1 cellular context compared by ENCODE assay signal in genomic region chr21:29002442-29003144, GRCh38.
TF ChIP-seq lines count a peak whose summit lies in the region.

No MANE protein-coding gene starts in this region.

TF ChIP-seq in HepG2, 621 proteins besides CTCF, POLR2A, EP300 and RAD21 (continued from another document and continues in another):
- TF ChIP-seq ZNF784 (CRISPR knock-in tag; IDR thresholded peaks at IDR 0.05; ENCODE audit: borderline replicate concordance) (peak; percentile 86; the same call in 1 of the 2 replicates), TOE1 (CRISPR knock-in tag; IDR thresholded peaks at IDR 0.05) (no peak), PAXIP1 (CRISPR knock-in tag; conservative IDR thresholded peaks at IDR 0.05) (no peak; the same call in 1 of the 2 replicates), ZBTB10 (CRISPR knock-in tag; IDR thresholded peaks at IDR 0.05; ENCODE audit: borderline replicate concordance) (no peak), ZBTB14 (CRISPR knock-in tag; IDR thresholded peaks at IDR 0.05) (no peak), NFIB (CRISPR knock-in tag; IDR thresholded peaks at IDR 0.05; ENCODE audit: borderline replicate concordance) (no peak), IRF9 (CRISPR knock-in tag; IDR thresholded peaks at IDR 0.05; ENCODE audit: borderline replicate concordance) (peak; percentile 69; the same call in 1 of the 2 replicates), HNRNPL (IDR thresholded peaks at IDR 0.05; ENCODE audit: low read depth, low read length) (no peak), XBP1 (CRISPR knock-in tag; IDR thresholded peaks at IDR 0.05) (no peak), RBM39 (IDR thresholded peaks at IDR 0.05; ENCODE audit: low read depth, low read length, poor library complexity, severe bottlenecking) (no peak), ZNF251 (CRISPR knock-in tag; IDR thresholded peaks at IDR 0.05) (no peak), CBX2 (IDR thresholded peaks at IDR 0.05; ENCODE audit: low read depth, low read length) (no peak), CBX2 (CRISPR knock-in tag; IDR thresholded peaks at IDR 0.05; ENCODE audit: low read depth) (no peak), JARID2 (CRISPR knock-in tag; IDR thresholded peaks at IDR 0.05; ENCODE audit: insufficient replicate concordance) (peak; percentile 62), DZIP1 (CRISPR knock-in tag; IDR thresholded peaks at IDR 0.05) (peak; percentile 41; the same call in 1 of the 2 replicates), NFKB2 (CRISPR knock-in tag; IDR thresholded peaks at IDR 0.05; ENCODE audit: borderline replicate concordance) (peak; percentile 87; the same call in 1 of the 2 replicates), MLLT10 (CRISPR knock-in tag; IDR thresholded peaks at IDR 0.05) (no peak), CREB1 (IDR thresholded peaks at IDR 0.05) (peak; percentile 81), CREB1 (CRISPR knock-in tag; IDR thresholded peaks at IDR 0.05) (peak; percentile 74), ZBTB25 (CRISPR knock-in tag; IDR thresholded peaks at IDR 0.05) (no peak), ZNF224 (CRISPR knock-in tag; IDR thresholded peaks at IDR 0.05) (no peak), HHEX (CRISPR knock-in tag; IDR thresholded peaks at IDR 0.05) (no peak), ZNF766 (CRISPR knock-in tag; IDR thresholded peaks at IDR 0.05; ENCODE audit: borderline replicate concordance) (peak; percentile 83; the same call in 1 of the 2 replicates), USF2 (IDR thresholded peaks at IDR 0.05; ENCODE audit: low read depth, low read length) (no peak), USF2 (CRISPR knock-in tag; IDR thresholded peaks at IDR 0.05; ENCODE audit: borderline replicate concordance) (no peak; the same call in 1 of the 2 replicates), ZNF331 (CRISPR knock-in tag; IDR thresholded peaks at IDR 0.05) (peak; percentile 59), ZBTB21 (CRISPR knock-in tag; IDR thresholded peaks at IDR 0.05) (peak; percentile 71), ZNF652 (CRISPR knock-in tag; IDR thresholded peaks at IDR 0.05; ENCODE audit: borderline replicate concordance, low read depth) (peak; percentile 22; the same call in 1 of the 2 replicates), HMGXB4 (CRISPR knock-in tag; IDR thresholded peaks at IDR 0.05; ENCODE audit: borderline replicate concordance in 1 of 2, low read depth in 1 of 2) (peak; percentile 67 to 79; a peak in 3 of 4 replicates), NCOR1 (IDR thresholded peaks at IDR 0.05; ENCODE audit: borderline replicate concordance, low read length) (no peak), ZBTB7B (CRISPR knock-in tag; IDR thresholded peaks at IDR 0.05) (peak; percentile 65; the same call in 1 of the 2 replicates), ONECUT2 (CRISPR knock-in tag; IDR thresholded peaks at IDR 0.05) (no peak), PHF8 (CRISPR knock-in tag; IDR thresholded peaks at IDR 0.05) (peak; percentile 91), AGO1 (IDR thresholded peaks at IDR 0.05; ENCODE audit: low read depth, low read length, poor library complexity, severe bottlenecking) (peak; percentile 73), ZNF441 (CRISPR knock-in tag; IDR thresholded peaks at IDR 0.05; ENCODE audit: borderline replicate concordance) (peak; percentile 87), ARNT (IDR thresholded peaks at IDR 0.05) (no peak), ZSCAN29 (CRISPR knock-in tag; conservative IDR thresholded peaks at IDR 0.05) (0 out of 2 replicates have a peak, but pooled peaks have one; percentile 65), ZNF580 (CRISPR knock-in tag; IDR thresholded peaks at IDR 0.05; ENCODE audit: borderline replicate concordance, low read depth) (no peak; the same call in none of the 2 replicates), POGK (CRISPR knock-in tag; conservative IDR thresholded peaks at IDR 0.05) (peak; percentile 75), ZNF567 (CRISPR knock-in tag; IDR thresholded peaks at IDR 0.05; ENCODE audit: borderline replicate concordance) (0 out of 2 replicates have a peak, but pooled peaks have one; percentile 72), ZKSCAN8 (CRISPR knock-in tag; IDR thresholded peaks at IDR 0.05; ENCODE audit: borderline replicate concordance) (peak; percentile 83)
